ENCODE assay signal across 1 cellular context in the genomic region with DNA sequence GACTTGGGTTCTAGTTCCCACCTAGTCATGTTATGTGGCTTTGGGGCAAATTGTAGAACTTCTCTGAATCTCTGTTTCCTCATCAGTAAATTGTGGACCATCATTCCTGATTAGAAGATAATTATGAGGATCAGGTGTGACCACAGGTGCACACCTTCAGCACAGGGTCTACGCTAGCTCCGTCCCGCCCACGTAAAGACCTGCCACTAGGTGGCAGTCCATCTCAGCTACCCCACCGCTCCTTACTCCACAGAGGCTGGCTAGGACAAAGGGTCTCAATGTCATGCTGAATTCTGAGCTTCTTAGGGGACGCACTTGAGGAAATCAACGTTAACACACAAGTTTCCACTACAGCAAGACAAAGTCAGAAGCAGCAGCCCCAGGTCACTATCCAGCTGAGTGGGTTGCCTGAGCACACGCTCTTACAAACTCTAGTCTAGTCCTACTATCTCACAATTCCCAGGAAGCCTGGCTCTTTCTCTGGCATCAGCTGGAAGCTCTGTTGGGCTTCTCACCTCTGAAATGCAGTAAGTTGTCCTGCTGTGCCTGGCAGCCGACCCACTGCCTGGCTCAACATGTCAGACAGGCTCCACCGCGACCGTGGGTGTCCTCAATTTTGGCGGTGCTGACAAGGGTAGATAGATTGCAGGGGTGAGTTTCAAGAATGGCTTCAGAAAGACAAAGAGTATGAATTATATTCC.
TF ChIP-seq lines count a peak whose summit lies in the region.

No MANE protein-coding gene starts in this region.

TF ChIP-seq in HepG2, 621 proteins besides CTCF, POLR2A, EP300 and RAD21 (continued from another document and continues in another):
- TF ChIP-seq, protein P1, sequence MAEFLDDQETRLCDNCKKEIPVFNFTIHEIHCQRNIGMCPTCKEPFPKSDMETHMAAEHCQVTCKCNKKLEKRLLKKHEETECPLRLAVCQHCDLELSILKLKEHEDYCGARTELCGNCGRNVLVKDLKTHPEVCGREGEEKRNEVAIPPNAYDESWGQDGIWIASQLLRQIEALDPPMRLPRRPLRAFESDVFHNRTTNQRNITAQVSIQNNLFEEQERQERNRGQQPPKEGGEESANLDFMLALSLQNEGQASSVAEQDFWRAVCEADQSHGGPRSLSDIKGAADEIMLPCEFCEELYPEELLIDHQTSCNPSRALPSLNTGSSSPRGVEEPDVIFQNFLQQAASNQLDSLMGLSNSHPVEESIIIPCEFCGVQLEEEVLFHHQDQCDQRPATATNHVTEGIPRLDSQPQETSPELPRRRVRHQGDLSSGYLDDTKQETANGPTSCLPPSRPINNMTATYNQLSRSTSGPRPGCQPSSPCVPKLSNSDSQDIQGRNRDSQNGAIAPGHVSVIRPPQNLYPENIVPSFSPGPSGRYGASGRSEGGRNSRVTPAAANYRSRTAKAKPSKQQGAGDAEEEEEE (CRISPR knock-in tag; IDR thresholded peaks at IDR 0.05; ENCODE audit: borderline replicate concordance), result peak; percentile 85
- TF ChIP-seq ZFP36L1 (CRISPR knock-in tag; IDR thresholded peaks at IDR 0.05) (no peak), ZNF331 (CRISPR knock-in tag; IDR thresholded peaks at IDR 0.05) (peak; percentile 55; the same call in 1 of the 2 replicates), ZNF12 (CRISPR knock-in tag; IDR thresholded peaks at IDR 0.05) (no peak), ZNF441 (CRISPR knock-in tag; IDR thresholded peaks at IDR 0.05; ENCODE audit: borderline replicate concordance) (no peak), ZBTB38 (CRISPR knock-in tag; IDR thresholded peaks at IDR 0.05) (peak; percentile 84; the same call in 1 of the 2 replicates), ZNF33A (CRISPR knock-in tag; IDR thresholded peaks at IDR 0.05; ENCODE audit: borderline replicate concordance) (no peak), SMAD3 (CRISPR knock-in tag; IDR thresholded peaks at IDR 0.05) (0 out of 2 replicates have a peak, but pooled peaks have one; percentile 51), NFE2L2 (IDR thresholded peaks at IDR 0.05; ENCODE audit: low read length) (no peak), SALL1 (CRISPR knock-in tag; IDR thresholded peaks at IDR 0.05) (peak; percentile 25; the same call in 1 of the 2 replicates), NFIC (IDR thresholded peaks at IDR 0.05; ENCODE audit: low read length) (no peak), TAF15 (IDR thresholded peaks at IDR 0.05; ENCODE audit: low read depth, low read length, poor library complexity, severe bottlenecking) (no peak), ZNF484 (CRISPR knock-in tag; IDR thresholded peaks at IDR 0.05; ENCODE audit: borderline replicate concordance, low read depth) (no peak), SKI (IDR thresholded peaks at IDR 0.05; ENCODE audit: partially characterized antibody) (no peak), ATRX (CRISPR knock-in tag; IDR thresholded peaks at IDR 0.05; ENCODE audit: borderline replicate concordance) (no peak), ZNF101 (CRISPR knock-in tag; IDR thresholded peaks at IDR 0.05; ENCODE audit: borderline replicate concordance, low read depth) (0 out of 2 replicates have a peak, but pooled peaks have one; percentile 39), SMYD3 (CRISPR knock-in tag; IDR thresholded peaks at IDR 0.05) (no peak), SETDB1 (CRISPR knock-in tag; IDR thresholded peaks at IDR 0.05; ENCODE audit: borderline replicate concordance) (no peak), ZNF143 (CRISPR knock-in tag; IDR thresholded peaks at IDR 0.05) (no peak), NBN (conservative IDR thresholded peaks at IDR 0.05) (no peak), ATF7 (IDR thresholded peaks at IDR 0.05) (no peak), ATF7 (CRISPR knock-in tag; IDR thresholded peaks at IDR 0.05) (peak; percentile 42; the same call in 1 of the 2 replicates), ZNF607 (CRISPR knock-in tag; IDR thresholded peaks at IDR 0.05; ENCODE audit: borderline replicate concordance) (no peak; the same call in 1 of the 2 replicates), ZFP62 (CRISPR knock-in tag; IDR thresholded peaks at IDR 0.05) (no peak), ARNTL (CRISPR knock-in tag; IDR thresholded peaks at IDR 0.05) (no peak), CREM (IDR thresholded peaks at IDR 0.05) (peak; percentile 40; the same call in 1 of the 2 replicates), CREM (CRISPR knock-in tag; IDR thresholded peaks at IDR 0.05) (no peak), ZNF883 (CRISPR knock-in tag; IDR thresholded peaks at IDR 0.05; ENCODE audit: not compliant biosample characterization) (peak; percentile 86), ZNF777 (CRISPR knock-in tag; IDR thresholded peaks at IDR 0.05) (no peak; the same call in 1 of the 2 replicates), ZNF124 (CRISPR knock-in tag; IDR thresholded peaks at IDR 0.05) (peak; percentile 83), AGO2 (optimal IDR thresholded peaks at IDR 0.05; ENCODE audit: low read depth, low read length) (no peak), DBP (CRISPR knock-in tag; IDR thresholded peaks at IDR 0.05; ENCODE audit: not compliant biosample characterization) (no peak), ZNF136 (CRISPR knock-in tag; IDR thresholded peaks at IDR 0.05; ENCODE audit: low read depth) (0 out of 2 replicates have a peak, but pooled peaks have one; percentile 22), AHR (CRISPR knock-in tag; IDR thresholded peaks at IDR 0.05) (0 out of 2 replicates have a peak, but pooled peaks have one; percentile 59), CREBL2 (CRISPR knock-in tag; IDR thresholded peaks at IDR 0.05; ENCODE audit: borderline replicate concordance) (no peak), ZNF232 (CRISPR knock-in tag; IDR thresholded peaks at IDR 0.05; ENCODE audit: borderline replicate concordance) (0 out of 2 replicates have a peak, but pooled peaks have one; percentile 54), BORCS8-MEF2B (CRISPR knock-in tag; IDR thresholded peaks at IDR 0.05) (peak; percentile 59; the same call in 1 of the 2 replicates), NFE2L1 (CRISPR knock-in tag; IDR thresholded peaks at IDR 0.05; ENCODE audit: borderline replicate concordance) (no peak), ZBTB42 (CRISPR knock-in tag; IDR thresholded peaks at IDR 0.05) (no peak), ZNF326 (CRISPR knock-in tag; IDR thresholded peaks at IDR 0.05; ENCODE audit: borderline replicate concordance) (no peak), ZKSCAN8 (CRISPR knock-in tag; IDR thresholded peaks at IDR 0.05; ENCODE audit: borderline replicate concordance) (0 out of 2 replicates have a peak, but pooled peaks have one; percentile 31), DNMT1 (CRISPR knock-in tag; IDR thresholded peaks at IDR 0.05) (no peak), PCBP1 (IDR thresholded peaks at IDR 0.05; ENCODE audit: borderline replicate concordance, low read depth, low read length) (no peak), KLF16 (CRISPR knock-in tag; IDR thresholded peaks at IDR 0.05) (peak in 1 of 2 experiments; percentile 66; a peak in 1 of 4 replicates), MAF1 (CRISPR knock-in tag; IDR thresholded peaks at IDR 0.05; ENCODE audit: borderline replicate concordance) (no peak), PRPF4 (IDR thresholded peaks at IDR 0.05; ENCODE audit: low read depth, low read length, poor library complexity, severe bottlenecking) (no peak), ZFP41 (CRISPR knock-in tag; IDR thresholded peaks at IDR 0.05; ENCODE audit: borderline replicate concordance) (no peak), ZBTB7B (CRISPR knock-in tag; IDR thresholded peaks at IDR 0.05) (peak; percentile 80), AKAP8 (CRISPR knock-in tag; IDR thresholded peaks at IDR 0.05) (peak; percentile 19; the same call in 1 of the 2 replicates), ARID2 (CRISPR knock-in tag; IDR thresholded peaks at IDR 0.05; ENCODE audit: borderline replicate concordance) (no peak), ZSCAN29 (CRISPR knock-in tag; conservative IDR thresholded peaks at IDR 0.05) (peak; percentile 57)
- TF ChIP-seq, protein P2, sequence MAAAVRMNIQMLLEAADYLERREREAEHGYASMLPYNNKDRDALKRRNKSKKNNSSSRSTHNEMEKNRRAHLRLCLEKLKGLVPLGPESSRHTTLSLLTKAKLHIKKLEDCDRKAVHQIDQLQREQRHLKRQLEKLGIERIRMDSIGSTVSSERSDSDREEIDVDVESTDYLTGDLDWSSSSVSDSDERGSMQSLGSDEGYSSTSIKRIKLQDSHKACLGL (CRISPR knock-in tag; IDR thresholded peaks at IDR 0.05), result no peak
- TF ChIP-seq, protein P3, sequence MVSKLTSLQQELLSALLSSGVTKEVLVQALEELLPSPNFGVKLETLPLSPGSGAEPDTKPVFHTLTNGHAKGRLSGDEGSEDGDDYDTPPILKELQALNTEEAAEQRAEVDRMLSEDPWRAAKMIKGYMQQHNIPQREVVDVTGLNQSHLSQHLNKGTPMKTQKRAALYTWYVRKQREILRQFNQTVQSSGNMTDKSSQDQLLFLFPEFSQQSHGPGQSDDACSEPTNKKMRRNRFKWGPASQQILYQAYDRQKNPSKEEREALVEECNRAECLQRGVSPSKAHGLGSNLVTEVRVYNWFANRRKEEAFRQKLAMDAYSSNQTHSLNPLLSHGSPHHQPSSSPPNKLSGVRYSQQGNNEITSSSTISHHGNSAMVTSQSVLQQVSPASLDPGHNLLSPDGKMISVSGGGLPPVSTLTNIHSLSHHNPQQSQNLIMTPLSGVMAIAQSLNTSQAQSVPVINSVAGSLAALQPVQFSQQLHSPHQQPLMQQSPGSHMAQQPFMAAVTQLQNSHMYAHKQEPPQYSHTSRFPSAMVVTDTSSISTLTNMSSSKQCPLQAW (CRISPR knock-in tag; IDR thresholded peaks at IDR 0.05), result no peak
- TF ChIP-seq, protein P4, sequence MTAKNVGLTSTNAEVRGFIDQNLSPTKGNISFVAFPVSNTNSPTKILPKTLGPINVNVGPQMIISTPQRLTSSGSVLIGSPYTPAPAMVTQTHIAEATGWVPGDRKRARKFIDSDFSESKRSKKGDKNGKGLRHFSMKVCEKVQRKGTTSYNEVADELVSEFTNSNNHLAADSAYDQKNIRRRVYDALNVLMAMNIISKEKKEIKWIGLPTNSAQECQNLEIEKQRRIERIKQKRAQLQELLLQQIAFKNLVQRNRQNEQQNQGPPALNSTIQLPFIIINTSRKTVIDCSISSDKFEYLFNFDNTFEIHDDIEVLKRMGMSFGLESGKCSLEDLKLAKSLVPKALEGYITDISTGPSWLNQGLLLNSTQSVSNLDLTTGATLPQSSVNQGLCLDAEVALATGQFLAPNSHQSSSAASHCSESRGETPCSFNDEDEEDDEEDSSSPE (CRISPR knock-in tag; IDR thresholded peaks at IDR 0.05), result peak; percentile 49; the same call in 1 of the 2 replicates
- TF ChIP-seq, protein P5, sequence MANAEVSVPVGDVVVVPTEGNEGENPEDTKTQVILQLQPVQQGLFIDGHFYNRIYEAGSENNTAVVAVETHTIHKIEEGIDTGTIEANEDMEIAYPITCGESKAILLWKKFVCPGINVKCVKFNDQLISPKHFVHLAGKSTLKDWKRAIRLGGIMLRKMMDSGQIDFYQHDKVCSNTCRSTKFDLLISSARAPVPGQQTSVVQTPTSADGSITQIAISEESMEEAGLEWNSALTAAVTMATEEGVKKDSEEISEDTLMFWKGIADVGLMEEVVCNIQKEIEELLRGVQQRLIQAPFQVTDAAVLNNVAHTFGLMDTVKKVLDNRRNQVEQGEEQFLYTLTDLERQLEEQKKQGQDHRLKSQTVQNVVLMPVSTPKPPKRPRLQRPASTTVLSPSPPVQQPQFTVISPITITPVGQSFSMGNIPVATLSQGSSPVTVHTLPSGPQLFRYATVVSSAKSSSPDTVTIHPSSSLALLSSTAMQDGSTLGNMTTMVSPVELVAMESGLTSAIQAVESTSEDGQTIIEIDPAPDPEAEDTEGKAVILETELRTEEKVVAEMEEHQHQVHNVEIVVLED (CRISPR knock-in tag; IDR thresholded peaks at IDR 0.05; ENCODE audit: borderline replicate concordance), result peak; percentile 40; the same call in 1 of the 2 replicates
- TF ChIP-seq, protein P6, sequence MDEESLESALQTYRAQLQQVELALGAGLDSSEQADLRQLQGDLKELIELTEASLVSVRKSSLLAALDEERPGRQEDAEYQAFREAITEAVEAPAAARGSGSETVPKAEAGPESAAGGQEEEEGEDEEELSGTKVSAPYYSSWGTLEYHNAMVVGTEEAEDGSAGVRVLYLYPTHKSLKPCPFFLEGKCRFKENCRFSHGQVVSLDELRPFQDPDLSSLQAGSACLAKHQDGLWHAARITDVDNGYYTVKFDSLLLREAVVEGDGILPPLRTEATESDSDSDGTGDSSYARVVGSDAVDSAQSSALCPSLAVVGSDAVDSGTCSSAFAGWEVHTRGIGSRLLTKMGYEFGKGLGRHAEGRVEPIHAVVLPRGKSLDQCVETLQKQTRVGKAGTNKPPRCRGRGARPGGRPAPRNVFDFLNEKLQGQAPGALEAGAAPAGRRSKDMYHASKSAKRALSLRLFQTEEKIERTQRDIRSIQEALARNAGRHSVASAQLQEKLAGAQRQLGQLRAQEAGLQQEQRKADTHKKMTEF (CRISPR knock-in tag; IDR thresholded peaks at IDR 0.05), result peak; percentile 60; the same call in 1 of the 2 replicates
- TF ChIP-seq, protein P7, sequence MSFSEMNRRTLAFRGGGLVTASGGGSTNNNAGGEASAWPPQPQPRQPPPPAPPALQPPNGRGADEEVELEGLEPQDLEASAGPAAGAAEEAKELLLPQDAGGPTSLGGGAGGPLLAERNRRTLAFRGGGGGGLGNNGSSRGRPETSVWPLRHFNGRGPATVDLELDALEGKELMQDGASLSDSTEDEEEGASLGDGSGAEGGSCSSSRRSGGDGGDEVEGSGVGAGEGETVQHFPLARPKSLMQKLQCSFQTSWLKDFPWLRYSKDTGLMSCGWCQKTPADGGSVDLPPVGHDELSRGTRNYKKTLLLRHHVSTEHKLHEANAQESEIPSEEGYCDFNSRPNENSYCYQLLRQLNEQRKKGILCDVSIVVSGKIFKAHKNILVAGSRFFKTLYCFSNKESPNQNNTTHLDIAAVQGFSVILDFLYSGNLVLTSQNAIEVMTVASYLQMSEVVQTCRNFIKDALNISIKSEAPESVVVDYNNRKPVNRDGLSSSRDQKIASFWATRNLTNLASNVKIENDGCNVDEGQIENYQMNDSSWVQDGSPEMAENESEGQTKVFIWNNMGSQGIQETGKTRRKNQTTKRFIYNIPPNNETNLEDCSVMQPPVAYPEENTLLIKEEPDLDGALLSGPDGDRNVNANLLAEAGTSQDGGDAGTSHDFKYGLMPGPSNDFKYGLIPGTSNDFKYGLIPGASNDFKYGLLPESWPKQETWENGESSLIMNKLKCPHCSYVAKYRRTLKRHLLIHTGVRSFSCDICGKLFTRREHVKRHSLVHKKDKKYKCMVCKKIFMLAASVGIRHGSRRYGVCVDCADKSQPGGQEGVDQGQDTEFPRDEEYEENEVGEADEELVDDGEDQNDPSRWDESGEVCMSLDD (CRISPR knock-in tag; IDR thresholded peaks at IDR 0.05; ENCODE audit: borderline replicate concordance), result no peak
- TF ChIP-seq, protein P8, sequence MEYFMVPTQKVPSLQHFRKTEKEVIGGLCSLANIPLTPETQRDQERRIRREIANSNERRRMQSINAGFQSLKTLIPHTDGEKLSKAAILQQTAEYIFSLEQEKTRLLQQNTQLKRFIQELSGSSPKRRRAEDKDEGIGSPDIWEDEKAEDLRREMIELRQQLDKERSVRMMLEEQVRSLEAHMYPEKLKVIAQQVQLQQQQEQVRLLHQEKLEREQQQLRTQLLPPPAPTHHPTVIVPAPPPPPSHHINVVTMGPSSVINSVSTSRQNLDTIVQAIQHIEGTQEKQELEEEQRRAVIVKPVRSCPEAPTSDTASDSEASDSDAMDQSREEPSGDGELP (IDR thresholded peaks at IDR 0.05; ENCODE audit: borderline replicate concordance, low read depth), result peak; percentile 35; the same call in 1 of the 2 replicates
